14 cellular contexts compared by ENCODE assay signal in genomic region chr13:93233997-93234416, GRCh38. TPM values are rescaled to one million over a fixed set of nuclear protein-coding genes. Genes with fewer than 3 reads are reported as not detected.
DNase-seq lines count a peak whose midpoint lies in the region; ATAC-seq and TF ChIP-seq lines count a peak whose summit lies in the region.
"Had no signal": no experiment of that assay in that cellular context is flagged by ENCODE, and none has a peak within 500 bp of the region (broad histone marks: within the 10 kb centered on the region; RNA-seq: fewer than 3 reads in every experiment).

No MANE protein-coding gene starts in this region.

- peak; percentile 13 for DNase-seq in LHCN-M2 (ENCODE audit: low read depth)
- no peak for DNase-seq in foreskin keratinocyte
- no peak for DNase-seq in NCI-H510A (lab: John Stamatoyannopoulos, UW)
- DNase-seq in activated CD8-positive, alpha-beta T cell treated with anti-CD3 and anti-CD28 coated beads, Interleukin-2, amount 10 ng/mL, durations not matched to agents 7 days and 5 days: no peak
- DNase-seq in GF-D8 (lab: John Stamatoyannopoulos, UW): no peak
- DNase-seq: activated B cell treated with CpG ODN at 0.5 μM for 24 hours; activated effector memory CD4-positive, alpha-beta T cell treated with Interleukin-2 at 50 U/mL for 16 hours; GDM1; heart left ventricle; NCI-H1436 had no signal

- peak; percentile 86 for ATAC-seq in GM19463 (IDR thresholded peaks at IDR 0.05; ENCODE audit: unreplicated experiment)
- ATAC-seq in foreskin keratinocyte: no peak
- no peak for ATAC-seq in activated CD8-positive, alpha-beta T cell treated with anti-CD3 and anti-CD28 coated beads, Interleukin-2, amount 10 ng/mL, durations not matched to agents 7 days and 5 days
- ATAC-seq in GM19455 (IDR thresholded peaks at IDR 0.05; ENCODE audit: unreplicated experiment): no peak
- ATAC-seq: heart left ventricle; stimulated activated effector memory CD8-positive, alpha-beta T cell treated with anti-CD3 and anti-CD28 coated beads, Interleukin-12 subunit alpha, Interleukin-12 subunit beta, amount 100 ng/mL, for 72 hours had no signal

- H3K27me3 ChIP-seq in foreskin keratinocyte: peaks cover 7% of the 10 kb centered on the region

- H3K36me3 Mint-ChIP-seq in activated CD8-positive, alpha-beta T cell treated with anti-CD3 and anti-CD28 coated beads, Interleukin-2, amount 10 ng/mL, durations not matched to agents 7 days and 5 days (ENCODE audit: low read depth): no peaks in the 10 kb centered on the region
- H3K36me3 Mint-ChIP-seq: stimulated activated effector memory CD8-positive, alpha-beta T cell treated with anti-CD3 and anti-CD28 coated beads, Interleukin-12 subunit alpha, Interleukin-12 subunit beta, amount 100 ng/mL, for 72 hours had no signal

- POLR2A ChIA-PET in activated CD8-positive, alpha-beta T cell treated with anti-CD3 and anti-CD28 coated beads, Interleukin-2, amount 10 ng/mL, durations not matched to agents 7 days and 5 days (lab: Charles Lee): no interaction called here

- peaks cover 4% of the 10 kb centered on the region for H3K27me3 Mint-ChIP-seq in activated CD8-positive, alpha-beta T cell treated with anti-CD3 and anti-CD28 coated beads, Interleukin-2, amount 10 ng/mL, durations not matched to agents 7 days and 5 days (ENCODE audit: low read depth)

- TF ChIP-seq CTCF in 22Rv1 (IDR thresholded peaks at IDR 0.05) (peak; percentile 25), foreskin keratinocyte (conservative IDR thresholded peaks at IDR 0.05) (peak; percentile 33)

- peaks cover 6% of the 10 kb centered on the region for H3K9me3 Mint-ChIP-seq in activated CD8-positive, alpha-beta T cell treated with anti-CD3 and anti-CD28 coated beads, Interleukin-2, amount 10 ng/mL, durations not matched to agents 7 days and 5 days (ENCODE audit: insufficient read depth)

- H3K4me3 Mint-ChIP-seq in activated CD8-positive, alpha-beta T cell treated with anti-CD3 and anti-CD28 coated beads, Interleukin-2, amount 10 ng/mL, durations not matched to agents 7 days and 5 days: no peak overlapping the region
- H3K4me3 Mint-ChIP-seq: activated B cell treated with CpG ODN at 0.5 μM for 24 hours; stimulated activated effector memory CD8-positive, alpha-beta T cell treated with anti-CD3 and anti-CD28 coated beads, Interleukin-12 subunit alpha, Interleukin-12 subunit beta, amount 100 ng/mL, for 72 hours had no signal

- no peaks in the 10 kb centered on the region for H3K4me1 Mint-ChIP-seq in activated CD8-positive, alpha-beta T cell treated with anti-CD3 and anti-CD28 coated beads, Interleukin-2, amount 10 ng/mL, durations not matched to agents 7 days and 5 days (ENCODE audit: low read depth)
- H3K4me1 Mint-ChIP-seq: activated B cell treated with CpG ODN at 0.5 μM for 24 hours; stimulated activated effector memory CD8-positive, alpha-beta T cell treated with anti-CD3 and anti-CD28 coated beads, Interleukin-12 subunit alpha, Interleukin-12 subunit beta, amount 100 ng/mL, for 72 hours had no signal

- H3K27ac ChIP-seq in 22Rv1: no peak overlapping the region
- no peak overlapping the region for H3K27ac ChIP-seq in foreskin keratinocyte
- H3K27ac ChIP-seq: heart left ventricle had no signal

- H3K4me1 ChIP-seq in foreskin keratinocyte: peaks cover 3% of the 10 kb centered on the region

- H3K27ac Mint-ChIP-seq in activated CD8-positive, alpha-beta T cell treated with anti-CD3 and anti-CD28 coated beads, Interleukin-2, amount 10 ng/mL, durations not matched to agents 7 days and 5 days: no peak overlapping the region
- H3K27ac Mint-ChIP-seq: activated B cell treated with CpG ODN at 0.5 μM for 24 hours; stimulated activated effector memory CD8-positive, alpha-beta T cell treated with anti-CD3 and anti-CD28 coated beads, Interleukin-12 subunit alpha, Interleukin-12 subunit beta, amount 100 ng/mL, for 72 hours had no signal

- CTCF ChIA-PET in activated CD8-positive, alpha-beta T cell treated with anti-CD3 and anti-CD28 coated beads, Interleukin-2, amount 10 ng/mL, durations not matched to agents 7 days and 5 days (lab: Charles Lee): no interaction called here

RNA-seq across cellular contexts. Expression of gene GPC6, which starts 7.4 kb away (rescaled TPM):
- 13.0 and 17.0 TPM in 2 replicates for total RNA-seq in LHCN-M2 (2014; rRNA removed)
- 3.2 TPM for polyA plus RNA-seq in LHCN-M2 (2012)
- 1.0 and 1.1 TPM in 2 replicates for total RNA-seq in foreskin keratinocyte
- polyA plus RNA-seq in foreskin keratinocyte: 0.13 and 0.23 TPM in 2 replicates
- total RNA-seq in activated CD8-positive, alpha-beta T cell treated with anti-CD3 and anti-CD28 coated beads, Interleukin-2, amount 10 ng/mL, durations not matched to agents 7 days and 5 days: not detected
- total RNA-seq: activated B cell treated with CpG ODN at 0.5 μM for 24 hours had no signal
